In genomic region chr20:50052550-50052949, GRCh38 we compare ENCODE assay signal across 14 cellular contexts.
DNase-seq lines count a peak whose midpoint lies in the region; ATAC-seq and TF ChIP-seq lines count a peak whose summit lies in the region.
"Had no signal": no experiment of that assay in that cellular context is flagged by ENCODE, and none has a peak within 500 bp of the region (broad histone marks: within the 10 kb centered on the region; RNA-seq: fewer than 3 reads in every experiment).

No MANE protein-coding gene starts in this region.

- no peak overlapping the region for H3K4me3 Mint-ChIP-seq in naive thymus-derived CD4-positive, alpha-beta T cell

- H2AFZ ChIP-seq in neuronal stem cell (ENCODE audit: low read length) = peak overlapping the region; percentile 78

- no peak overlapping the region for H3K23ac ChIP-seq in neuronal stem cell (ENCODE audit: low read depth, low read length, poor library complexity)

- no peak overlapping the region for H4K8ac ChIP-seq in neuronal stem cell (ENCODE audit: low read depth, low read length)

- H3K4me1 ChIP-seq in neuronal stem cell (ENCODE audit: control insufficient read depth in 2 of 2, insufficient read depth in 1 of 2, low read depth in 1 of 2, low read length in 2 of 2) = peaks cover 7% of the 10 kb centered on the region in 2 donors
- H3K4me1 ChIP-seq in naive thymus-derived CD4-positive, alpha-beta T cell (ENCODE audit: control insufficient read depth in 2 of 2, insufficient read depth in 2 of 2, low read length in 2 of 2) = no peaks in the 10 kb centered on the region

- no peak overlapping the region for H3K9ac ChIP-seq in neuronal stem cell (ENCODE audit: low read depth, low read length, poor library complexity)

- no peak overlapping the region for H2BK5ac ChIP-seq in neuronal stem cell (ENCODE audit: low read length)

- H3K27ac ChIP-seq in WERI-Rb-1 = peak overlapping the region; percentile 90
- no peak overlapping the region for H3K27ac ChIP-seq in neuronal stem cell (replicated peaks; ENCODE audit: low read length)
- no peak overlapping the region for H3K27ac ChIP-seq in naive thymus-derived CD4-positive, alpha-beta T cell (ENCODE audit: low read depth, low read length)

- no peak overlapping the region for H2BK15ac ChIP-seq in neuronal stem cell (ENCODE audit: low read length)

- peaks cover 6 to 18% (median 10%) of the 10 kb centered on the region in 5 donors for H3K27me3 Mint-ChIP-seq in naive thymus-derived CD4-positive, alpha-beta T cell

- no peak for TF ChIP-seq CTCF in WERI-Rb-1 (IDR thresholded peaks at IDR 0.05; ENCODE audit: low read depth, low read length)

- intact Hi-C loops in naive thymus-derived CD4-positive, alpha-beta T cell (cut with micrococcal nuclease) = no loop called here

- peaks cover 1% of the 10 kb centered on the region for H3K79me1 ChIP-seq in neuronal stem cell (ENCODE audit: low read depth, low read length)

- no peak for ATAC-seq in HG03045 (IDR thresholded peaks at IDR 0.05; ENCODE audit: unreplicated experiment)
- no peak for ATAC-seq in naive thymus-derived CD4-positive, alpha-beta T cell
- ATAC-seq in HG02970 (IDR thresholded peaks at IDR 0.05; ENCODE audit: low FRiP score, unreplicated experiment) = no peak

- H3K4me3 ChIP-seq in WERI-Rb-1 (ENCODE audit: low read depth, low read length) = no peak overlapping the region
- H3K4me3 ChIP-seq in neuronal stem cell (ENCODE audit: low read length in 2 of 2) = no peak overlapping the region
- H3K4me3 ChIP-seq in naive thymus-derived CD4-positive, alpha-beta T cell (ENCODE audit: low read length) = no peak overlapping the region

- peak; percentile 53 for DNase-seq in NCI-H82 (lab: John Stamatoyannopoulos, UW)
- DNase-seq in NCI-H82 treated with DMSO at 0.1 percent for 48 hours (lab: John Stamatoyannopoulos, UW; ENCODE audit: unreplicated experiment) = no peak
- no peak for DNase-seq in WERI-Rb-1
- no peak for DNase-seq in neuronal stem cell (ENCODE audit: low spot score)
- no peak for DNase-seq in naive thymus-derived CD4-positive, alpha-beta T cell
- DNase-seq in NCI-H2227 (lab: John Stamatoyannopoulos, UW; ENCODE audit: unreplicated experiment) = no peak
- DNase-seq: Kasumi-1, MM.1S, NCI-H1105 treated with DMSO at 0.1 percent for 48 hours, NCI-H187, NCI-H446, NCI-H748 treated with DMSO at 0.1 percent for 48 hours had no signal

- no peaks in the 10 kb centered on the region for H3K36me3 Mint-ChIP-seq in naive thymus-derived CD4-positive, alpha-beta T cell

- H4K91ac ChIP-seq in neuronal stem cell (ENCODE audit: low read depth, low read length, poor library complexity) = no peak overlapping the region

- no peak overlapping the region for H3K4ac ChIP-seq in neuronal stem cell (ENCODE audit: low read length)

- CTCF ChIA-PET in naive thymus-derived CD4-positive, alpha-beta T cell (lab: Charles Lee) = no interaction called here

- H3K9me3 ChIP-seq in WERI-Rb-1 (ENCODE audit: severe bottlenecking) (no peaks in the 10 kb centered on the region), neuronal stem cell (replicated peaks in 1 of 2; ENCODE audit: control insufficient read depth in 2 of 2, insufficient read depth in 1 of 2, low read depth in 1 of 2, low read length in 2 of 2) (no peaks in the 10 kb centered on the region)
- no peaks in the 10 kb centered on the region for H3K9me3 ChIP-seq in naive thymus-derived CD4-positive, alpha-beta T cell (ENCODE audit: control insufficient read depth in 2 of 3, low read length in 3 of 3)

- no CpG with 5 or more reads among the region's 4 CpGs for WGBS in neuronal stem cell (ENCODE audit: extremely low coverage in 2 of 2, insufficient read length in 2 of 2, insufficient replicate concordance in 1 of 2), 2 donors

- H3K9me3 Mint-ChIP-seq in naive thymus-derived CD4-positive, alpha-beta T cell = no peaks in the 10 kb centered on the region

- H3K27ac Mint-ChIP-seq in naive thymus-derived CD4-positive, alpha-beta T cell = peak overlapping the region in 1 of 9 donors; percentile 20

- no peaks in the 10 kb centered on the region for H3K27me3 ChIP-seq in WERI-Rb-1 (ENCODE audit: insufficient read depth, low read depth, severe bottlenecking)
- no peaks in the 10 kb centered on the region for H3K27me3 ChIP-seq in neuronal stem cell (ENCODE audit: control insufficient read depth in 3 of 3, insufficient read depth in 3 of 3, low read depth in 1 of 3, low read length in 3 of 3)
- no peaks in the 10 kb centered on the region for H3K27me3 ChIP-seq in naive thymus-derived CD4-positive, alpha-beta T cell (ENCODE audit: control insufficient read depth in 2 of 2, insufficient read depth in 2 of 2, low read length in 2 of 2)

- H2BK120ac ChIP-seq in neuronal stem cell (ENCODE audit: low read depth, low read length) = no peak overlapping the region

- H2AK5ac ChIP-seq in neuronal stem cell (ENCODE audit: low read depth, low read length) = no peak overlapping the region

- no peak overlapping the region for H3K4me2 ChIP-seq in neuronal stem cell (ENCODE audit: insufficient read depth, low read length, poor library complexity, severe bottlenecking)

- H3K4me1 Mint-ChIP-seq in naive thymus-derived CD4-positive, alpha-beta T cell = peaks cover 0 to 12% (median 7%) of the 10 kb centered on the region in 7 donors

- POLR2A ChIA-PET in naive thymus-derived CD4-positive, alpha-beta T cell (lab: Charles Lee) = no interaction called here

- no peak overlapping the region for H3K18ac ChIP-seq in neuronal stem cell (ENCODE audit: low read length)

- H3K14ac ChIP-seq in neuronal stem cell (ENCODE audit: low read length) = no peak overlapping the region

- H2BK12ac ChIP-seq in neuronal stem cell (ENCODE audit: low read length) = no peak overlapping the region

- H3K36me3 ChIP-seq in WERI-Rb-1 = no peaks in the 10 kb centered on the region
- no peaks in the 10 kb centered on the region for H3K36me3 ChIP-seq in neuronal stem cell (replicated peaks in 1 of 2; ENCODE audit: control insufficient read depth in 2 of 2, insufficient read depth in 2 of 2, low read length in 2 of 2)
- H3K36me3 ChIP-seq in naive thymus-derived CD4-positive, alpha-beta T cell (ENCODE audit: control insufficient read depth in 2 of 3, insufficient read depth in 3 of 3, low read length in 3 of 3) = no peaks in the 10 kb centered on the region
